Comparison of ENCODE assay signal across 9 cellular contexts in the genomic region with DNA sequence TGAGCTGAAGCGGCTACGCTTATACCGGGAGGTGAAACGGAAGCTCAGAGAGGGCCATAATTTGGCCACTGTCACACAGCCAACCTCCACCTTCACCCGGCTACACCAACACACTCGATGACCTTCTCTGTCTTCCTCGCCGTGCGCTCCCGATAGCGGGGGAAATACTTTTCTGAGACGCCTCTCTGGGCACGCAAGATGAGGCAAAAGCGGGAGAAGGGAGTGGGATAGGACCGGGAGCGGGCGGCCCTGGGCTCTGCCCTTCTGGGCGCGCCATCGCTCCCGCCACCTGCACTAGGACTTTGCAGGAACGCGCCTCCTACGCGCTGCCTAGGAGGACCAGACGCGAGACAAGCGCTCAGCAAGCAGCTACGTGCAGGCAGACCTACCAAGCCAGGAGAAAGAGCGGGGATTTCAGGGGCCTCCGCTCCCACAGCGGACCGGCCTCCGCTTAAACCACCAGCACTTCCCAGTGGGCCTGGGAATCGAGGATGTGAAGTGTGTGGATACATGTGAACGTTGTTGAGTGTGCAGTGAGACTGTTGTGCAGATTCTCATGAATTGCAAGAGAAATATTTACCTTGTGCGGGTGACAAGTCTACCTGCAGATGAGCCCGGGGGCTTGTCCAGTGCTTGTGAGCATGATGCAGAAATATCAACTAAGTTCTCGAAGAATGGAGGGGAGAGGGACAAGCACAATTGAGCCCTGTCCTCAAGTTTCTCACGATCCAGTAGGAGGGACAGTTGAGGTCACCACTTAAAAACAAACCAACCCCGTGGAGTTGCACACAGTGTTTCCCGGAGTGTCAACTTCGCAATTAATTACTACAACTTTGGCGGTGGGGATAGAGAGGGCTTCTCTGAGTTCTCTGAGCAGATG. TPM values are rescaled to one million over a fixed set of nuclear protein-coding genes. Genes with fewer than 3 reads are reported as not detected.
DNase-seq lines count a peak whose midpoint lies in the region; ATAC-seq, FAIRE-seq and TF ChIP-seq lines count a peak whose summit lies in the region.
"Had no signal": no experiment of that assay in that cellular context is flagged by ENCODE, and none has a peak within 500 bp of the region (broad histone marks: within the 10 kb centered on the region; RNA-seq: fewer than 3 reads in every experiment).

No MANE protein-coding gene starts in this region.

- TF ChIP-seq CTCF in GM12878 (IDR thresholded peaks at IDR 0.05 in 2 of 3, conservative IDR thresholded peaks at IDR 0.05 in 1 of 3; ENCODE audit: control insufficient read depth in 2 of 3, extremely low read depth in 1 of 3, insufficient read depth in 1 of 3, low read depth in 3 of 3, low read length in 3 of 3) (no peak), suprapubic skin (IDR thresholded peaks at IDR 0.05) (no peak), mucosa of descending colon (IDR thresholded peaks at IDR 0.05) (no peak)

- H3K36me3 ChIP-seq in GM12878 (ENCODE audit: control insufficient read depth in 2 of 2, insufficient read depth in 2 of 2, low read length in 1 of 2) (no peaks in the 10 kb centered on the region), suprapubic skin (no peaks in the 10 kb centered on the region), mucosa of descending colon (ENCODE audit: low read depth) (no peaks in the 10 kb centered on the region)

- intact Hi-C loops in GM12878 (cut with micrococcal nuclease; ENCODE audit: unreplicated experiment) = loop anchor here (2.0 to 10.0 kb wide), 2 partner anchors 238 to 908 kb away; no protein-coding TSS in a partner anchor
- intact Hi-C loops in mucosa of descending colon (cut with DNase I, micrococcal nuclease) = loop anchor here in 1 of 2 donors (5.0 kb wide), 1 partner anchor 471 kb away; no protein-coding TSS in a partner anchor

- H3K9me3 ChIP-seq in GM12878 (replicated peaks; ENCODE audit: control insufficient read depth, insufficient read depth, low read length) (no peaks in the 10 kb centered on the region; the same call in 2 of the 3 replicates), suprapubic skin (no peaks in the 10 kb centered on the region), mucosa of descending colon (no peaks in the 10 kb centered on the region)

- CTCF ChIA-PET in GM12878 (lab: Yijun Ruan, JAX) = interaction anchor here (0.6 to 11.2 kb wide), 11 partner anchors 12 to 561 kb away, joined by 3 to 321 read pairs (median 6); no protein-coding TSS in a partner anchor

- POLR2A ChIA-PET in GM12878 (lab: Charles Lee) = no interaction called here

- no peak for TF ChIP-seq POLR2A in GM12878 (IDR thresholded peaks at IDR 0.05; ENCODE audit: low read depth, low read length)
- no peak for TF ChIP-seq POLR2A in suprapubic skin (IDR thresholded peaks at IDR 0.05)

- H3K9ac ChIP-seq in GM12878 (ENCODE audit: control insufficient read depth, insufficient read depth, low read length) = no peak overlapping the region

- ATAC-seq in GM12878 (peak; percentile 14), mucosa of descending colon (no peak)

- H3K4me3 ChIP-seq in GM12878 = peak overlapping the region; percentile 46
- H3K4me3 ChIP-seq in suprapubic skin = peak overlapping the region; percentile 40
- no peak overlapping the region for H3K4me3 ChIP-seq in mucosa of descending colon

- no peaks in the 10 kb centered on the region for H3K79me2 ChIP-seq in GM12878 (ENCODE audit: control insufficient read depth, insufficient read depth, low read length)

- FAIRE-seq in GM12878 (lab: Jason Lieb, UNC) = no peak
- FAIRE-seq: small intestine had no signal

- H3K27ac ChIP-seq in GM12878 (ENCODE audit: control insufficient read depth, insufficient read depth) (no peak overlapping the region), suprapubic skin (no peak overlapping the region)

- H3K4me2 ChIP-seq in GM12878 (ENCODE audit: control insufficient read depth, insufficient read depth) = peak overlapping the region; percentile 86

- no peaks in the 10 kb centered on the region; the same call in 1 of the 2 replicates for H4K20me1 ChIP-seq in GM12878 (ENCODE audit: control insufficient read depth, insufficient read depth)

- no peak for TF ChIP-seq EP300 in GM12878 (IDR thresholded peaks at IDR 0.05; ENCODE audit: borderline replicate concordance in 1 of 2, control insufficient read depth in 1 of 2, low read depth in 2 of 2, low read length in 2 of 2)
- no peak for TF ChIP-seq EP300 in suprapubic skin (IDR thresholded peaks at IDR 0.05)

- H3K27me3 ChIP-seq in GM12878 (replicated peaks in 1 of 2; ENCODE audit: control insufficient read depth in 2 of 2, insufficient read depth in 2 of 2, low read length in 1 of 2) (peaks cover 6 to 24% of the 10 kb centered on the region in 2 experiments), suprapubic skin (peaks cover 94% of the 10 kb centered on the region)

- no TSS peak for BruUV-seq in GM12878 (replicated peaks; lab: Mats Ljungman, UMichigan)

- RAD21 ChIA-PET in GM12878 (lab: Charles Lee; ENCODE audit: unreplicated experiment) = interaction anchor here (0.8 to 6.4 kb wide), 6 partner anchors 19 to 561 kb away, joined by 3 to 56 read pairs (median 5); no protein-coding TSS in a partner anchor

- H3K4me1 ChIP-seq in GM12878 (ENCODE audit: control insufficient read depth, insufficient read depth, low read length) = peaks cover 9% of the 10 kb centered on the region
- H3K4me1 ChIP-seq in suprapubic skin = peaks cover 50% of the 10 kb centered on the region
- H3K4me1 ChIP-seq in mucosa of descending colon (ENCODE audit: low read depth) = peaks cover 29% of the 10 kb centered on the region

- WGBS in GM12878 (ENCODE audit: insufficient coverage, insufficient replicate concordance, low lambda C conversion rate, missing lambda C conversion rate) = 25% methylated on average over 31 of the region's 44 CpGs
- WGBS in suprapubic skin = 10% methylated on average over 31 of the region's 44 CpGs

- in situ Hi-C loops in GM12878 (cut with MboI) = loop anchor here (10.0 kb wide), 3 partner anchors 398 to 908 kb away; no protein-coding TSS in a partner anchor

- SMC1A ChIA-PET in GM12878 (lab: Charles Lee; ENCODE audit: uncharacterized antibody, unreplicated experiment) = interaction anchor here (0.8 to 4.6 kb wide), 4 partner anchors 392 to 561 kb away, joined by 3 to 42 read pairs (median 8); no protein-coding TSS in a partner anchor

- DNase-seq in activated T-cell treated with anti-CD3 and anti-CD28 coated beads, Interleukin-2, amount 50 U/mL, for 48 hours = peak; percentile 44 to 46
- DNase-seq in activated T-cell treated with anti-CD3 and anti-CD28 coated beads, Interleukin-2, amount 50 U/mL, for 1 hour = no peak
- DNase-seq in GM12878 (ENCODE audit: low read depth, low spot score) (no peak), left kidney (ENCODE audit: low read depth, low spot score) (peak; percentile 87), suprapubic skin (ENCODE audit: low spot score in 2 of 2) (no peak), MV-4-11 (lab: John Stamatoyannopoulos, UW) (no peak), AG08395 (ENCODE audit: low spot score) (no peak), mucosa of descending colon (no peak)

- H2AFZ ChIP-seq in GM12878 (ENCODE audit: control insufficient read depth, low read depth, low read length) = peak overlapping the region; percentile 53; the same call in 1 of the 2 replicates

- TF ChIP-seq RAD21 in GM12878 (IDR thresholded peaks at IDR 0.05; ENCODE audit: insufficient read depth, low read depth, low read length) = no peak

TF ChIP-seq in GM12878, 131 proteins besides CTCF, POLR2A, EP300 and RAD21:
- TF ChIP-seq SMARCA5 (IDR thresholded peaks at IDR 0.05) (peak; percentile 16), STAT1 (conservative IDR thresholded peaks at IDR 0.05) (no peak)
TF ChIP-seq in GM12878: peak in this region for 1.

RNA-seq across cellular contexts. Expression of gene SIX3, which starts 11.5 kb away (rescaled TPM):
- 0.15 and 0.49 TPM in 2 replicates for total RNA-seq in GM12878 (2013; cell fraction: nucleolus; rRNA removed)
- total RNA-seq in GM12878 (2014; rRNA removed) (not detected in 2 replicates), GM12878 (2014; rRNA removed; fragmentation: Illumina TruSeq; extraction: Trizol) (not detected in 2 replicates), GM12878 (2021) (0.21 and 0.26 TPM in 2 replicates), suprapubic skin (under 1 TPM in 1 of 4 donors, not detected in 3; 0.38 TPM), mucosa of descending colon (not detected)
- not detected for polyA plus RNA-seq in GM12878 (2011; ENCODE audit: low read depth)
- polyA plus RNA-seq in GM12878 (2011; rRNA removed) (not detected in 2 replicates), GM12878 (2014; fragmentation: Illumina TruSeq; extraction: Trizol) (0.14 and 0.19 TPM in 2 replicates), GM12878 (2014; fragmentation: Nextera tagmentation; extraction: Ambion mirVana) (under 1 TPM; 0.05 TPM), GM12878 (2014; rRNA removed) (0.33 and 0.42 TPM in 2 replicates), GM12878 (2016; fragmentation: Nextera tagmentation; extraction: Ambion mirVana) (under 1 TPM in 1 of 2 experiments, not detected in 1; 0.07 TPM)
- polyA plus RNA-seq in GM12878 (2011; cell fraction: cytosol; rRNA removed) = not detected in 2 replicates
- not detected in 2 replicates for polyA plus RNA-seq in GM12878 (2011; cell fraction: nucleus; rRNA removed)
- 0.10 TPM in 1 of 2 replicates, not detected in the other for polyA plus RNA-seq in GM12878 (2012)
- not detected in 2 replicates for polyA minus RNA-seq in GM12878 (2011; rRNA and poly(A)+ RNA removed)
- not detected in 2 replicates for polyA minus RNA-seq in GM12878 (2011; cell fraction: cytosol; rRNA and poly(A)+ RNA removed)
- not detected in 2 replicates for polyA minus RNA-seq in GM12878 (2011; cell fraction: nucleus; rRNA and poly(A)+ RNA removed)
- polyA plus RNA-seq: small intestine had no signal

RNA-seq across cellular contexts. Expression of gene SIX2, which starts 56.2 kb away (rescaled TPM):
- total RNA-seq in GM12878 (2013; cell fraction: nucleolus; rRNA removed) = not detected in 2 replicates
- not detected in 2 replicates for total RNA-seq in GM12878 (2014; rRNA removed)
- not detected in 2 replicates for total RNA-seq in GM12878 (2014; rRNA removed; fragmentation: Illumina TruSeq; extraction: Trizol)
- total RNA-seq in GM12878 (2021) = not detected in 2 replicates
- polyA plus RNA-seq in GM12878 (2011; ENCODE audit: low read depth) = not detected
- not detected in 2 replicates for polyA plus RNA-seq in GM12878 (2011; rRNA removed)
- not detected in 2 replicates for polyA plus RNA-seq in GM12878 (2011; cell fraction: cytosol; rRNA removed)
- polyA plus RNA-seq in GM12878 (2011; cell fraction: nucleus; rRNA removed) = not detected in 2 replicates
- not detected in 2 replicates for polyA plus RNA-seq in GM12878 (2012)
- not detected in 2 replicates for polyA plus RNA-seq in GM12878 (2014; fragmentation: Illumina TruSeq; extraction: Trizol)
- polyA plus RNA-seq in GM12878 (2014; fragmentation: Nextera tagmentation; extraction: Ambion mirVana) = not detected
- polyA plus RNA-seq in GM12878 (2014; rRNA removed) = not detected in 2 replicates
- polyA plus RNA-seq in GM12878 (2016; fragmentation: Nextera tagmentation; extraction: Ambion mirVana) = not detected
- not detected in 2 replicates for polyA minus RNA-seq in GM12878 (2011; rRNA and poly(A)+ RNA removed)
- polyA minus RNA-seq in GM12878 (2011; cell fraction: cytosol; rRNA and poly(A)+ RNA removed) = 0.42 TPM in 1 of 2 replicates, not detected in the other
- not detected in 2 replicates for polyA minus RNA-seq in GM12878 (2011; cell fraction: nucleus; rRNA and poly(A)+ RNA removed)
- total RNA-seq in suprapubic skin = 1 to 10 TPM in 1 of 4 donors, under 1 TPM in 2, not detected in 1; 0.34 to 1.2 (median 0.60) TPM
- under 1 TPM in 1 of 3 donors, not detected in 2; 0.12 TPM for total RNA-seq in mucosa of descending colon

Comparison
In these comparisons a context has a peak if more than half of its experiments do, and no peak if none do; other contexts are left out.
1. DNase-seq: peak in activated T-cell treated with anti-CD3 and anti-CD28 coated beads, Interleukin-2, amount 50 U/mL, for 48 hours (2 of 2) and left kidney (single experiment); none in activated T-cell treated with anti-CD3 and anti-CD28 coated beads, Interleukin-2, amount 50 U/mL, for 1 hour (single experiment), GM12878 (single experiment), suprapubic skin (0 of 2), MV-4-11 (single experiment), AG08395 (single experiment) and mucosa of descending colon (0 of 3).